ENCODE assay signal across 20 cellular contexts in the genomic region with DNA sequence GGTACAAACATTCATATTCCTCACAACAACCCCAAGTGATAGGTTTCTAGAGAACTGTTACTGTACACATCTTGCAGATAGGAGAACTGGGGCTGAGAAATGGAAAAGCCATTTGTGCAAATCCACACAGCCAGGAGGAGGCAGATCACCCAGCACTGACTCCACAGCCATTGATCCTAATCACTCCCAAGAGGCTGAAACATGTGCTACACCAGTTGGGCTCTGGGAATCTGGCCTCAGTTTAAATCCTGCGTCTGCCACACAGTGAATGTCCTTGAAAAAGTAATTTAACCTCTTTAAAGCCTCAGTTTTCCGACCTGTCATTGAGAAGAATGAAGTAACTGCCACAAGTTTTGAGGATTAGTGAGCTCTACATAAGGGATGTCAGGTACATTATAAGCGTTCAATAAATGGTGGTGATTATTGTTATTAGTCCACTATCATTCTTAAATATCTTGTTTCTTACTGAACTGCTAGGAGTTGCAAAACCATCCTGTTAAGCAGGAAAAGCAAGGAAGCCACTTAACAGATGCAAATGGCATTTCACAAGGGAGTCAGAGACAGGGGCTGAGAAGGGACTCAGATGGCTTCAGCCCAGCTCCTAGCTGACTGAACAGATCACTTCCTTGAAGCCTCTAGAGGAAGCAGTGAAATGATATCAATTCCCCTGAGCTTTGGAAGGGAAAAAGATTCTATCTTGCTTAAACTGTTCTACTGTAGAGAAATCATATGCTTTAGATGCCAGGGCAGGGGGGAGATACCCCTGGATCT.
DNase-seq lines count a peak whose midpoint lies in the region; ATAC-seq and TF ChIP-seq lines count a peak whose summit lies in the region.
"Had no signal": no experiment of that assay in that cellular context is flagged by ENCODE, and none has a peak within 500 bp of the region (broad histone marks: within the 10 kb centered on the region; RNA-seq: fewer than 3 reads in every experiment).

No MANE protein-coding gene starts in this region.

- no peak overlapping the region for H4K12ac ChIP-seq in trophoblast cell (ENCODE audit: low read depth, low read length)

- H3K4ac ChIP-seq in trophoblast cell (ENCODE audit: low read depth, low read length): no peak overlapping the region

- ATAC-seq in heart right ventricle (no peak), HG03108 (IDR thresholded peaks at IDR 0.05; ENCODE audit: unreplicated experiment) (no peak)
- ATAC-seq: GM12878, left ventricle myocardium superior had no signal

- H3K9ac ChIP-seq in trophoblast cell (ENCODE audit: low read length): no peak overlapping the region

- no peak overlapping the region for H3K14ac ChIP-seq in trophoblast cell (ENCODE audit: low read length)

- H3K23ac ChIP-seq in trophoblast cell (ENCODE audit: low read length): no peak overlapping the region

- no peak overlapping the region for H2AK5ac ChIP-seq in trophoblast cell (ENCODE audit: low read length)

- DNase-seq in ELF-1 (ENCODE audit: low read depth, low spot score) (peak; percentile 62), NCI-H2171 (lab: John Stamatoyannopoulos, UW) (peak; percentile 52), caudate nucleus (lab: John Stamatoyannopoulos, UW) (no peak), trophoblast cell (peak; percentile 63 to 86), NCI-H2029 treated with DMSO at 0.1 percent for 48 hours (lab: John Stamatoyannopoulos, UW) (no peak), heart right ventricle (no peak)
- DNase-seq: activated CD4-positive, alpha-beta T cell treated with anti-CD3 and anti-CD28 coated beads, Interleukin-2, amount 50 U/mL, for 48 hours; activated naive CD4-positive, alpha-beta T cell treated with anti-CD3 and anti-CD28 coated beads for 36 hours; AML-193; anterior cingulate cortex; cerebellar nuclear complex; left ventricle myocardium superior; NCI-H187 treated with DMSO at 0.1 percent for 48 hours; OCI-M1; SIG-M5; stimulated activated CD4-positive, alpha-beta T cell treated with anti-CD3 and anti-CD28 coated beads, Interleukin-12 subunit alpha, Interleukin-12 subunit beta, amount 100 ng/mL, for 4 hours; testis had no signal

- no peak overlapping the region for H3K4me2 ChIP-seq in trophoblast cell (ENCODE audit: low read length)

- H4K91ac ChIP-seq in trophoblast cell (ENCODE audit: low read depth, low read length): no peak overlapping the region

- no peak overlapping the region for H2BK5ac ChIP-seq in trophoblast cell (ENCODE audit: low read depth, low read length, poor library complexity)

- no peak for TF ChIP-seq CTCF in heart right ventricle (IDR thresholded peaks at IDR 0.05)

- H4K8ac ChIP-seq in trophoblast cell (ENCODE audit: low read depth, low read length): no peak overlapping the region

- H2BK12ac ChIP-seq in trophoblast cell (ENCODE audit: low read length): no peak overlapping the region

- H3K27me3 ChIP-seq in trophoblast cell (ENCODE audit: insufficient read depth, low read length): no peaks in the 10 kb centered on the region
- H3K27me3 ChIP-seq in heart right ventricle: peaks cover 0 to 9% (median 0%) of the 10 kb centered on the region in 7 donors
- H3K27me3 ChIP-seq: esophagus muscularis mucosa, testis had no signal

- H3K79me2 ChIP-seq in trophoblast cell (ENCODE audit: control insufficient read depth, insufficient read depth, low read length, poor library complexity): no peaks in the 10 kb centered on the region

- intact Hi-C loops in heart right ventricle (cut with DNase I): loop anchor here in 1 of 10 donors (5.0 kb wide), 1 partner anchor 356 kb away; no protein-coding TSS in a partner anchor

- H3K4me1 ChIP-seq in trophoblast cell (ENCODE audit: control insufficient read depth in 1 of 2, insufficient read depth in 2 of 2, low read length in 2 of 2) (peaks cover 8 to 10% of the 10 kb centered on the region in 2 experiments), heart right ventricle (no peaks in the 10 kb centered on the region)
- H3K4me1 ChIP-seq: esophagus muscularis mucosa, testis had no signal

- H3K27ac ChIP-seq in caudate nucleus (ENCODE audit: low read depth, low read length): peak overlapping the region; percentile 29
- no peak overlapping the region for H3K27ac ChIP-seq in trophoblast cell (ENCODE audit: low read depth, low read length)
- H3K27ac ChIP-seq in heart right ventricle: no peak overlapping the region
- H3K27ac ChIP-seq: esophagus muscularis mucosa, testis had no signal

- H3K36me3 ChIP-seq in trophoblast cell (ENCODE audit: control insufficient read depth in 1 of 2, insufficient read depth in 2 of 2, low read length in 2 of 2): no peaks in the 10 kb centered on the region
- no peaks in the 10 kb centered on the region for H3K36me3 ChIP-seq in heart right ventricle
- H3K36me3 ChIP-seq: esophagus muscularis mucosa had no signal

- H3K79me1 ChIP-seq in trophoblast cell (ENCODE audit: low read length): no peaks in the 10 kb centered on the region

- no peak overlapping the region for H3K4me3 ChIP-seq in trophoblast cell (ENCODE audit: low read depth, low read length)
- H3K4me3 ChIP-seq in heart right ventricle: no peak overlapping the region
- H3K4me3 ChIP-seq: esophagus muscularis mucosa, GM12878, testis had no signal

- H3K18ac ChIP-seq in trophoblast cell (ENCODE audit: low read length): no peak overlapping the region

- no peaks in the 10 kb centered on the region for H3K9me3 ChIP-seq in trophoblast cell (ENCODE audit: insufficient read depth, low read depth, low read length)
- no peaks in the 10 kb centered on the region for H3K9me3 ChIP-seq in heart right ventricle
- H3K9me3 ChIP-seq: esophagus muscularis mucosa, testis had no signal

- no CpG with 5 or more reads among the region's 3 CpGs for WGBS in trophoblast cell (ENCODE audit: extremely low coverage, insufficient coverage, insufficient read length)
- 45 to 55% methylated on average over 3 of the region's 3 CpGs for WGBS in heart right ventricle, 2 donors

- H2BK120ac ChIP-seq in trophoblast cell (ENCODE audit: insufficient read depth, low read length, poor library complexity): no peak overlapping the region

- H2AFZ ChIP-seq in trophoblast cell (ENCODE audit: insufficient read depth, low read length, poor library complexity): no peak overlapping the region

Comparison
In these comparisons a context has a peak if more than half of its experiments do, and no peak if none do; other contexts are left out.
1. DNase-seq: peak in ELF-1 (single experiment), NCI-H2171 (single experiment) and trophoblast cell (2 of 2); none in caudate nucleus (0 of 61), NCI-H2029 treated with DMSO at 0.1 percent for 48 hours (single experiment) and heart right ventricle (0 of 2).